Comparison of ENCODE assay signal across 8 cellular contexts in the genomic region with DNA sequence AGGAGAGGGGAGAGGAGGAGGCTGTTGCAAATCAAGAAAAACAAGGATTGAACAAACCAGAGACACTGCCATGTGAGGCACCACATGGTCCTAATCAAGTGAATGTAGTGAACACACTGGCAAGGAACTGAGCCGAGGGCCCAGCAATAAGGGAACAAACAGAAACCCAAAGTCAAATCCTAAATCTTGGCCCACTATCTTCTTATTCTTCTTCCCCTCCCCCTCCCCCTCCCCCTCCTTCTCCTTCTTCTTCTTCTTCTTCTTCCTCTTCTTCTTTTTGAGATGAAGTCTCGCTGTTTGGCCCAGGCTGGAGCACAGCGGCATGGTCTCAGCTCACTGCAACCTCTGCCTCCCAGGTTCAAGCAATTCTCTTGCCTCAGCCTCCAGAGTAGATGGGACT.
"Had no signal": no experiment of that assay in that cellular context is flagged by ENCODE, and none has a peak within 500 bp of the region (broad histone marks: within the 10 kb centered on the region; RNA-seq: fewer than 3 reads in every experiment).

No MANE protein-coding gene starts in this region.

- H3K4me3 ChIP-seq: GM12878 had no signal

- ATAC-seq: GM12878 had no signal

- DNase-seq: GDM1, GF-D8 had no signal

- FAIRE-seq: G401.6, GM12878, GM12891, GM12892, GM18507, GM19239 had no signal
